24 cellular contexts compared by ENCODE assay signal in the genomic region with DNA sequence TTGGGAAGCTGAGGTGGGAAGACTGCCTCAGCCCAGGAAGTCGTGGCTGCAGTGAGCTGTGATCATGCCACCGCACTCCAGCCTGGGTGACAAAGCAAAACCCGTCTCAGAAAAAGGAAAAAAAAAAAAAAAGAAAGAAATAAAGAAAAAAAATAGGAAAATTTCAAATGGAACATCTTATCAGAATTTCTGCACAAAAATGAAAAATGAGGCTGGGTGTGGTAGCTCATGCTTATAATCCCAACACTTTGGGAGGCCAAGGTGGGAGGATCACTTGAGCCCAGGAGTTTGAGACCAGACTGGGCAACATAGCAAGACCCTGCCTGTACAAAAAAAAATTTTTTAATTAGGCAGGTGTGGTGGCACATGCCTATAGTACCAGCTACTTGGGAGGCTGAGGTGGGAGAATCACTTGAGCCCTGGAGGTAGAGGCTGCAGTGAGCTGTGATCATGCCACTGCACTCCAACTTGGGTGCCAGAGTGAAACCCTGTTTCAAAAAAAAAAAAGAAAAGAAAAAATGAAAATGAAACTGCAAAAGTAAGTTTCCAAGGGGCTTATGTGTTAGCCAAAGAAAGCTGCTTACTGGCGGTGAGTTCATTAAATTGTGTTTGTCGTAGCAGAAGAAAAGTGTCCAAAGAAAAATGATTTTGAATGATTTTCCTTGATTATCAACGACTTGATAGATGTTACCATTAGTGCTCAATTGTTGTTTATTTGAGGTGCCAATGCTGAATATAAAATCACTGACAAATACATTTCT. TPM values are rescaled to one million over a fixed set of nuclear protein-coding genes. Genes with fewer than 3 reads are reported as not detected.
"Had no signal": no experiment of that assay in that cellular context is flagged by ENCODE, and none has a peak within 500 bp of the region (broad histone marks: within the 10 kb centered on the region; RNA-seq: fewer than 3 reads in every experiment).

No MANE protein-coding gene starts in this region.

- H2AFZ ChIP-seq: hepatocyte, neural progenitor cell had no signal

- H3K9ac ChIP-seq: neural progenitor cell had no signal

- H3K9me3 Mint-ChIP-seq: activated B cell treated with CpG ODN at 0.5 μM for 24 hours; activated naive CD4-positive, alpha-beta T cell treated with anti-CD3 and anti-CD28 coated beads, Interleukin-2, amount 50 U/mL, for 24 hours; activated T-cell treated with anti-CD3 and anti-CD28 coated beads, Interleukin-2, amount 50 U/mL, for 4 hours; activated T-helper 17 cell treated with anti-CD3 and anti-CD28 coated beads, Interleukin-2, amount 50 U/mL, for 72 hours; effector memory CD8-positive, alpha-beta T cell; mesothelial cell of epicardium; naive thymus-derived CD4-positive, alpha-beta T cell; neural progenitor cell had no signal

- H3K4me3 ChIP-seq: adrenal gland, body of pancreas, colonic mucosa, dorsolateral prefrontal cortex, gastroesophageal sphincter, hepatocyte, neural progenitor cell, spleen, tibial nerve had no signal

- DNase-seq: activated B cell treated with CpG ODN at 0.5 μM for 24 hours; activated CD4-positive, alpha-beta T cell treated with anti-CD3 and anti-CD28 coated beads, Interleukin-2, amount 50 U/mL, for 4 hours; activated gamma-delta T cell treated with Interleukin-2 at 50 U/mL for 16 hours; activated T-cell treated with anti-CD3 and anti-CD28 coated beads, Interleukin-2, amount 50 U/mL, for 4 hours; adrenal gland; body of pancreas; cerebellar nuclear complex; colonic mucosa; dorsolateral prefrontal cortex; effector memory CD8-positive, alpha-beta T cell; erythroblast; left cardiac atrium; naive thymus-derived CD4-positive, alpha-beta T cell; right cardiac atrium; spleen; stimulated activated naive CD4-positive, alpha-beta T cell treated with Interleukin-2 at 50 U/mL for 16 hours; T-helper 2 cell had no signal

- H3K36me3 Mint-ChIP-seq: activated naive CD4-positive, alpha-beta T cell treated with anti-CD3 and anti-CD28 coated beads, Interleukin-2, amount 50 U/mL, for 24 hours; mesothelial cell of epicardium; naive thymus-derived CD4-positive, alpha-beta T cell; neural progenitor cell had no signal

- H3K27ac Mint-ChIP-seq: activated B cell treated with CpG ODN at 0.5 μM for 24 hours; activated naive CD4-positive, alpha-beta T cell treated with anti-CD3 and anti-CD28 coated beads, Interleukin-2, amount 50 U/mL, for 24 hours; activated T-helper 17 cell treated with anti-CD3 and anti-CD28 coated beads, Interleukin-2, amount 50 U/mL, for 72 hours; effector memory CD8-positive, alpha-beta T cell; mesothelial cell of epicardium; neural progenitor cell had no signal

- H3K79me2 ChIP-seq: hepatocyte had no signal

- H3K27me3 ChIP-seq: adrenal gland, body of pancreas, colonic mucosa, dorsolateral prefrontal cortex, gastroesophageal sphincter, hepatocyte, neural progenitor cell, spleen, tibial nerve had no signal

- H3K36me3 ChIP-seq: adrenal gland, colonic mucosa, gastroesophageal sphincter, neural progenitor cell, spleen, tibial nerve had no signal

- H3K4me1 Mint-ChIP-seq: mesothelial cell of epicardium had no signal

- H3K4me3 Mint-ChIP-seq: activated B cell treated with CpG ODN at 0.5 μM for 24 hours; activated naive CD4-positive, alpha-beta T cell treated with anti-CD3 and anti-CD28 coated beads, Interleukin-2, amount 50 U/mL, for 24 hours; activated T-cell treated with anti-CD3 and anti-CD28 coated beads, Interleukin-2, amount 50 U/mL, for 4 hours; activated T-helper 17 cell treated with anti-CD3 and anti-CD28 coated beads, Interleukin-2, amount 50 U/mL, for 72 hours; effector memory CD8-positive, alpha-beta T cell; mesothelial cell of epicardium; naive thymus-derived CD4-positive, alpha-beta T cell; neural progenitor cell had no signal

- H3K27ac ChIP-seq: adrenal gland, body of pancreas, colonic mucosa, dorsolateral prefrontal cortex, gastroesophageal sphincter, hepatocyte, neural progenitor cell, tibial nerve had no signal

- H3K4me2 ChIP-seq: hepatocyte, neural progenitor cell had no signal

- H3K4me1 ChIP-seq: adrenal gland, body of pancreas, colonic mucosa, gastroesophageal sphincter, neural progenitor cell had no signal

- H3K27me3 Mint-ChIP-seq: activated naive CD4-positive, alpha-beta T cell treated with anti-CD3 and anti-CD28 coated beads, Interleukin-2, amount 50 U/mL, for 24 hours; activated T-helper 17 cell treated with anti-CD3 and anti-CD28 coated beads, Interleukin-2, amount 50 U/mL, for 72 hours; effector memory CD8-positive, alpha-beta T cell had no signal

- H3K9me3 ChIP-seq: adrenal gland, body of pancreas, colonic mucosa, gastroesophageal sphincter, spleen, tibial nerve had no signal

- ATAC-seq: activated T-cell treated with anti-CD3 and anti-CD28 coated beads, Interleukin-2, amount 50 U/mL, for 4 hours; activated T-helper 17 cell treated with anti-CD3 and anti-CD28 coated beads, Interleukin-2, amount 50 U/mL, for 72 hours; body of pancreas; effector memory CD8-positive, alpha-beta T cell; gastroesophageal sphincter; left cardiac atrium; naive thymus-derived CD4-positive, alpha-beta T cell; right cardiac atrium had no signal

RNA-seq across cellular contexts. Expression of gene AIFM3, which starts 57.3 kb away (rescaled TPM):
- total RNA-seq: activated T-helper 17 cell treated with anti-CD3 and anti-CD28 coated beads, Interleukin-2, amount 50 U/mL, for 72 hours had no signal
